ENCODE assay signal across 11 cellular contexts in genomic region chr12:49482095-49483051, GRCh38. TPM values are rescaled to one million over a fixed set of nuclear protein-coding genes. Genes with fewer than 3 reads are reported as not detected.
A peak's percentile ranks its signal among the peaks of the same experiment; 100 is the strongest.
DNase-seq lines count a peak whose midpoint lies in the region; ATAC-seq, FAIRE-seq and TF ChIP-seq lines count a peak whose summit lies in the region.
"Had no signal": no experiment of that assay in that cellular context is flagged by ENCODE, and none has a peak within 500 bp of the region (broad histone marks: within the 10 kb centered on the region; RNA-seq: fewer than 3 reads in every experiment).

No MANE protein-coding gene starts in this region.

- no peak overlapping the region; a peak in 1 of 4 replicates for H3K4me2 ChIP-seq in H1 (ENCODE audit: insufficient read depth in 1 of 2, low read depth in 2 of 2, low read length in 2 of 2)

- no peak overlapping the region for H3K27ac Mint-ChIP-seq in stimulated activated naive B cell treated with anti-CD40 and anti-IgM and Interleukin-4, amounts not matched to agents 10 μg/mL and 1 μg/mL and 100 μg/mL, for 72 hours
- H3K27ac Mint-ChIP-seq in activated T-cell treated with anti-CD3 and anti-CD28 coated beads, Interleukin-2, amount 50 U/mL, for 72 hours: no peak overlapping the region
- no peak overlapping the region for H3K27ac Mint-ChIP-seq in naive thymus-derived CD8-positive, alpha-beta T cell
- H3K27ac Mint-ChIP-seq: activated CD4-positive, alpha-beta memory T cell treated with anti-CD3 and anti-CD28 coated beads for 36 hours had no signal

- no peak overlapping the region for H4K8ac ChIP-seq in H1 (ENCODE audit: extremely low read depth, insufficient read depth, low read length)

- H3K4me3 Mint-ChIP-seq in stimulated activated naive B cell treated with anti-CD40 and anti-IgM and Interleukin-4, amounts not matched to agents 10 μg/mL and 1 μg/mL and 100 μg/mL, for 72 hours: no peak overlapping the region
- H3K4me3 Mint-ChIP-seq in activated T-cell treated with anti-CD3 and anti-CD28 coated beads, Interleukin-2, amount 50 U/mL, for 72 hours: no peak overlapping the region
- H3K4me3 Mint-ChIP-seq in naive thymus-derived CD8-positive, alpha-beta T cell: no peak overlapping the region
- H3K4me3 Mint-ChIP-seq: activated CD4-positive, alpha-beta memory T cell treated with anti-CD3 and anti-CD28 coated beads for 36 hours had no signal

- POLR2A ChIA-PET in H1 (lab: Charles Lee; ENCODE audit: partially characterized antibody): interaction anchor here (0.9 to 1.5 kb wide), 3 partner anchors 8 to 115 kb away, joined by 3 read pairs; partner anchors contain the start of gene SPATS2
- POLR2A ChIA-PET in naive thymus-derived CD8-positive, alpha-beta T cell (lab: Charles Lee): no interaction called here

- H3K27me3 ChIP-seq in H1 (replicated peaks in 1 of 4; ENCODE audit: control insufficient read depth in 3 of 4, extremely low read depth in 1 of 4, insufficient read depth in 3 of 4, low read length in 3 of 4): no peaks in the 10 kb centered on the region

- peak; percentile 19 for FAIRE-seq in H1 (lab: Jason Lieb, UNC)
- FAIRE-seq: GM19239 had no signal

- no peaks in the 10 kb centered on the region for H3K9me3 Mint-ChIP-seq in stimulated activated naive B cell treated with anti-CD40 and anti-IgM and Interleukin-4, amounts not matched to agents 10 μg/mL and 1 μg/mL and 100 μg/mL, for 72 hours
- H3K9me3 Mint-ChIP-seq in activated T-cell treated with anti-CD3 and anti-CD28 coated beads, Interleukin-2, amount 50 U/mL, for 72 hours: no peaks in the 10 kb centered on the region
- H3K9me3 Mint-ChIP-seq in naive thymus-derived CD8-positive, alpha-beta T cell: no peaks in the 10 kb centered on the region
- H3K9me3 Mint-ChIP-seq: activated CD4-positive, alpha-beta memory T cell treated with anti-CD3 and anti-CD28 coated beads for 36 hours had no signal

- H3K79me1 ChIP-seq in H1 (ENCODE audit: low read depth, low read length): no peaks in the 10 kb centered on the region; the same call in 1 of the 2 replicates

- 71% methylated on average over 6 of the region's 6 CpGs; no CpG with 5 or more reads in 1 of the 2 experiments for WGBS in H1 (ENCODE audit: extremely low coverage in 1 of 2, insufficient coverage in 1 of 2, insufficient read length in 1 of 2, insufficient replicate concordance in 2 of 2, low coverage in 1 of 2, low lambda C conversion rate in 2 of 2, missing lambda C conversion rate in 1 of 2), 2 experiments

- 0 out of 2 replicates have a peak overlapping the region, but pooled peaks have one; percentile 28 for H2AK5ac ChIP-seq in H1 (ENCODE audit: low read depth, low read length)

- H3K4me3 ChIP-seq in H1 (ENCODE audit: extremely low read depth in 1 of 4, insufficient read depth in 2 of 4, low read depth in 3 of 4, low read length in 4 of 4): no peak overlapping the region

- CTCF ChIA-PET in H1 (lab: Charles Lee; ENCODE audit: partially characterized antibody): interaction anchor here (1.1 to 3.3 kb wide), 8 partner anchors 21 to 150 kb away, joined by 3 to 21 read pairs (median 3); no protein-coding TSS in a partner anchor

- peaks cover 7 to 22% (median 15%) of the 10 kb centered on the region in 4 experiments for H3K4me1 ChIP-seq in H1 (replicated peaks in 1 of 4; ENCODE audit: control insufficient read depth in 3 of 4, insufficient read depth in 4 of 4, low read length in 3 of 4)

- H2AFZ ChIP-seq in H1 (ENCODE audit: low read length): no peak overlapping the region

- H3K27me3 Mint-ChIP-seq in stimulated activated naive B cell treated with anti-CD40 and anti-IgM and Interleukin-4, amounts not matched to agents 10 μg/mL and 1 μg/mL and 100 μg/mL, for 72 hours: no peaks in the 10 kb centered on the region
- H3K27me3 Mint-ChIP-seq in activated T-cell treated with anti-CD3 and anti-CD28 coated beads, Interleukin-2, amount 50 U/mL, for 72 hours (ENCODE audit: low read depth): no peaks in the 10 kb centered on the region
- no peaks in the 10 kb centered on the region for H3K27me3 Mint-ChIP-seq in naive thymus-derived CD8-positive, alpha-beta T cell
- H3K27me3 Mint-ChIP-seq: activated CD4-positive, alpha-beta memory T cell treated with anti-CD3 and anti-CD28 coated beads for 36 hours had no signal

- no peaks in the 10 kb centered on the region for H3K79me2 ChIP-seq in H1 (ENCODE audit: control insufficient read depth in 1 of 2, insufficient read depth in 2 of 2, low read length in 2 of 2)

- H3K18ac ChIP-seq in H1 (ENCODE audit: extremely low read depth, low read length): no peak overlapping the region

- no peak overlapping the region for H4K5ac ChIP-seq in H1 (ENCODE audit: insufficient read length, low read depth, low read length)

- H3K23me2 ChIP-seq in H1 (ENCODE audit: low read depth, low read length): no peaks in the 10 kb centered on the region

- peak overlapping the region; percentile 66; the same call in 1 of the 2 replicates for H2BK5ac ChIP-seq in H1 (ENCODE audit: low read depth, low read length)

- ATAC-seq in stimulated activated naive B cell treated with anti-CD40 and anti-IgM and Interleukin-4, amounts not matched to agents 10 μg/mL and 1 μg/mL and 100 μg/mL, for 72 hours (replicated peaks): peak; percentile 68 to 83
- no peak for ATAC-seq in activated T-cell treated with anti-CD3 and anti-CD28 coated beads, Interleukin-2, amount 50 U/mL, for 72 hours (replicated peaks in 1 of 2)
- no peak for ATAC-seq in naive thymus-derived CD8-positive, alpha-beta T cell

- no peak overlapping the region for H3K27ac ChIP-seq in H1 (ENCODE audit: low read depth, low read length)

- DNase-seq in NCI-H2029 (lab: John Stamatoyannopoulos, UW) (peak; percentile 38), NCI-H2029 treated with DMSO at 0.1 percent for 48 hours (lab: John Stamatoyannopoulos, UW) (no peak), NCI-H2171 treated with DMSO at 0.1 percent for 48 hours (lab: John Stamatoyannopoulos, UW) (peak; percentile 92), H1 (ENCODE audit: low read depth in 1 of 2, low spot score in 2 of 2) (no peak), T1000 (lab: John Stamatoyannopoulos, UW) (no peak)
- DNase-seq in stimulated activated naive B cell treated with anti-CD40 and anti-IgM and Interleukin-4, amounts not matched to agents 10 μg/mL and 1 μg/mL and 100 μg/mL, for 72 hours: no peak
- DNase-seq in activated T-cell treated with anti-CD3 and anti-CD28 coated beads, Interleukin-2, amount 50 U/mL, for 72 hours: no peak
- no peak for DNase-seq in naive thymus-derived CD8-positive, alpha-beta T cell
- DNase-seq: activated CD4-positive, alpha-beta memory T cell treated with anti-CD3 and anti-CD28 coated beads for 36 hours; stimulated activated CD4-positive, alpha-beta T cell treated with anti-CD3 and anti-CD28 coated beads, Interleukin-12 subunit alpha, Interleukin-12 subunit beta, amount 100 ng/mL, for 4 hours had no signal

- 0 out of 2 replicates have a peak overlapping the region, but pooled peaks have one; percentile 8 for H2BK15ac ChIP-seq in H1 (ENCODE audit: low read length)

- no peak for TF ChIP-seq EP300 in H1 (IDR thresholded peaks at IDR 0.05; ENCODE audit: borderline replicate concordance in 1 of 2, low read depth in 2 of 2, low read length in 2 of 2)

- no peaks in the 10 kb centered on the region for H4K20me1 ChIP-seq in H1 (replicated peaks in 1 of 2; ENCODE audit: control insufficient read depth in 1 of 2, insufficient read depth in 2 of 2, low read length in 2 of 2)

- no peaks in the 10 kb centered on the region for H3K9me3 ChIP-seq in H1 (ENCODE audit: insufficient read depth in 2 of 2, low read depth in 1 of 2, low read length in 1 of 2)

- no peaks in the 10 kb centered on the region for H3K36me3 ChIP-seq in H1 (ENCODE audit: control insufficient read depth in 2 of 4, insufficient read depth in 4 of 4, low read length in 3 of 4)

- no peak for TF ChIP-seq RAD21 in H1 (IDR thresholded peaks at IDR 0.05 in 1 of 2, conservative IDR thresholded peaks at IDR 0.05 in 1 of 2; ENCODE audit: low read depth in 2 of 2, low read length in 2 of 2)

- no peak overlapping the region for H3K14ac ChIP-seq in H1 (ENCODE audit: insufficient read length)

- no peak for TF ChIP-seq POLR2A in H1 (IDR thresholded peaks at IDR 0.05; ENCODE audit: control extremely low read depth in 1 of 2, low read depth in 2 of 2, low read length in 2 of 2)

- H3K36me3 Mint-ChIP-seq in stimulated activated naive B cell treated with anti-CD40 and anti-IgM and Interleukin-4, amounts not matched to agents 10 μg/mL and 1 μg/mL and 100 μg/mL, for 72 hours: peaks cover 6 to 7% of the 10 kb centered on the region in 2 donors
- no peaks in the 10 kb centered on the region for H3K36me3 Mint-ChIP-seq in activated T-cell treated with anti-CD3 and anti-CD28 coated beads, Interleukin-2, amount 50 U/mL, for 72 hours (ENCODE audit: insufficient read depth in 2 of 2)
- peaks cover 0 to 4% (median 3%) of the 10 kb centered on the region in 3 donors for H3K36me3 Mint-ChIP-seq in naive thymus-derived CD8-positive, alpha-beta T cell
- H3K36me3 Mint-ChIP-seq: activated CD4-positive, alpha-beta memory T cell treated with anti-CD3 and anti-CD28 coated beads for 36 hours had no signal

- no peak overlapping the region; the same call in 1 of the 2 replicates for H2BK12ac ChIP-seq in H1 (ENCODE audit: low read depth, low read length)

- no peak overlapping the region for H3K9ac ChIP-seq in H1 (replicated peaks in 1 of 4; ENCODE audit: extremely low read depth in 1 of 4, low read depth in 3 of 4, low read length in 3 of 4)

- H2BK20ac ChIP-seq in H1 (ENCODE audit: low read length): 0 out of 2 replicates have a peak overlapping the region, but pooled peaks have one; percentile 22

- peak overlapping the region; percentile 81 for H4K91ac ChIP-seq in H1 (replicated peaks; ENCODE audit: insufficient read length, low read length)

- TF ChIP-seq CTCF in H1 (IDR thresholded peaks at IDR 0.05; ENCODE audit: control extremely low read depth in 1 of 3, insufficient read depth in 1 of 3, low read depth in 1 of 3, low read length in 3 of 3): no peak

- H3K4me1 Mint-ChIP-seq in stimulated activated naive B cell treated with anti-CD40 and anti-IgM and Interleukin-4, amounts not matched to agents 10 μg/mL and 1 μg/mL and 100 μg/mL, for 72 hours: peaks cover 3 to 10% of the 10 kb centered on the region in 2 donors
- no peaks in the 10 kb centered on the region for H3K4me1 Mint-ChIP-seq in activated T-cell treated with anti-CD3 and anti-CD28 coated beads, Interleukin-2, amount 50 U/mL, for 72 hours (ENCODE audit: low read depth)
- peaks cover 0 to 8% (median 7%) of the 10 kb centered on the region in 4 donors for H3K4me1 Mint-ChIP-seq in naive thymus-derived CD8-positive, alpha-beta T cell

- H3K4ac ChIP-seq in H1 (replicated peaks; ENCODE audit: insufficient read length, low read depth, low read length): no peak overlapping the region

- no peak overlapping the region for H3K23ac ChIP-seq in H1 (ENCODE audit: insufficient read length)

- no peak overlapping the region for H3K56ac ChIP-seq in H1 (replicated peaks; ENCODE audit: insufficient read length, low read depth, low read length)

- H2BK120ac ChIP-seq in H1 (replicated peaks; ENCODE audit: low read depth, low read length): peak overlapping the region; percentile 54

RNA-seq across cellular contexts. Expression of gene KCNH3, which starts 56.5 kb away (rescaled TPM):
- total RNA-seq in H1 (2021; fragmentation: NEBNext Ultra II Directional; extraction: Animal tissue kit (Norgen Biotek cat#: 25700)): 0.24 and 0.36 TPM in 2 replicates
- 0.47 and 0.50 TPM in 2 replicates for polyA plus RNA-seq in H1 (2011; rRNA removed)
- 0.50 TPM for polyA plus RNA-seq in H1 (2011; cell fraction: cytosol; rRNA removed)
- 1.6 TPM for polyA plus RNA-seq in H1 (2011; cell fraction: nucleus; rRNA removed)
- 0.24 to 0.67 TPM (median 0.60 TPM) in 3 of 4 replicates, not detected in the other for polyA plus RNA-seq in H1 (2012, experiment 1 of 2)
- 0.18 TPM for polyA plus RNA-seq in H1 (2012, experiment 2 of 2)
- polyA plus RNA-seq in H1 (2013, experiment 1 of 2): 0.36 TPM
- polyA plus RNA-seq in H1 (2013, experiment 2 of 2): 0.15 TPM
- 0.17 and 0.19 TPM in 2 replicates for polyA minus RNA-seq in H1 (2011; rRNA and poly(A)+ RNA removed)
- polyA minus RNA-seq in H1 (2011; cell fraction: cytosol; rRNA and poly(A)+ RNA removed): not detected
- 0.80 TPM for polyA minus RNA-seq in H1 (2011; cell fraction: nucleus; rRNA and poly(A)+ RNA removed)
- 1 to 10 TPM; 1.5 to 1.7 TPM for total RNA-seq in activated T-cell treated with anti-CD3 and anti-CD28 coated beads, Interleukin-2, amount 50 U/mL, for 72 hours
- 1 to 10 TPM; 7.1 to 8.5 TPM for total RNA-seq in naive thymus-derived CD8-positive, alpha-beta T cell
- polyA plus RNA-seq in naive thymus-derived CD8-positive, alpha-beta T cell: 1 to 10 TPM; 2.4 to 5.7 (median 3.4) TPM

Comparison
In these comparisons a context has a peak if more than half of its experiments do, and no peak if none do; other contexts are left out.
1. DNase-seq: peak in NCI-H2029 (single experiment) and NCI-H2171 treated with DMSO at 0.1 percent for 48 hours (single experiment); none in NCI-H2029 treated with DMSO at 0.1 percent for 48 hours (single experiment), H1 (0 of 2), stimulated activated naive B cell treated with anti-CD40 and anti-IgM and Interleukin-4, amounts not matched to agents 10 μg/mL and 1 μg/mL and 100 μg/mL, for 72 hours (single experiment), T1000 (single experiment), activated T-cell treated with anti-CD3 and anti-CD28 coated beads, Interleukin-2, amount 50 U/mL, for 72 hours (0 of 2) and naive thymus-derived CD8-positive, alpha-beta T cell (0 of 10).
2. ATAC-seq: peak in stimulated activated naive B cell treated with anti-CD40 and anti-IgM and Interleukin-4, amounts not matched to agents 10 μg/mL and 1 μg/mL and 100 μg/mL, for 72 hours (2 of 2); none in activated T-cell treated with anti-CD3 and anti-CD28 coated beads, Interleukin-2, amount 50 U/mL, for 72 hours (0 of 2) and naive thymus-derived CD8-positive, alpha-beta T cell (0 of 2).